ENCODE assay signal across 8 cellular contexts in genomic region chr7:23277359-23277989, GRCh38. TPM values are rescaled to one million over a fixed set of nuclear protein-coding genes. Genes with fewer than 3 reads are reported as not detected.
DNase-seq lines count a peak whose midpoint lies in the region; ATAC-seq and TF ChIP-seq lines count a peak whose summit lies in the region.

No MANE protein-coding gene starts in this region.

- in situ Hi-C loops in gastrocnemius medialis (cut with MboI; ENCODE audit: low sequenced_read_pairs in 4 of 4), result no loop called here

- peak; percentile 41 to 72 (median 67) for TF ChIP-seq CTCF in gastrocnemius medialis (IDR thresholded peaks at IDR 0.05 in 4 of 5, conservative IDR thresholded peaks at IDR 0.05 in 1 of 5)

- DNase-seq in activated CD8-positive, alpha-beta memory T cell treated with anti-CD3 and anti-CD28 coated beads, Interleukin-2, amount 10 ng/mL, durations not matched to agents 7 days and 5 days, result peak; percentile 49
- no peak for DNase-seq in activated CD8-positive, alpha-beta memory T cell treated with anti-CD3 and anti-CD28 coated beads for 24 hours
- peak; percentile 70 for DNase-seq in NCI-H460 (ENCODE audit: extremely low read depth, low read depth)
- peak; percentile 25 for DNase-seq in activated T-helper 2 cell treated with anti-CD3 and anti-CD28 coated beads, Interferon-gamma antibody, Interleukin-2, Interleukin-4, amounts not matched to agents 10 μg/mL and 5 μg/mL and 100 μg/mL, durations not matched to agents 14 hours and 24 hours and 36 hours (ENCODE audit: low spot score)
- no peak for DNase-seq in left ventricle myocardium superior
- no peak for DNase-seq in gastrocnemius medialis

- no peak overlapping the region for H3K4me3 Mint-ChIP-seq in activated CD8-positive, alpha-beta memory T cell treated with anti-CD3 and anti-CD28 coated beads, Interleukin-2, amount 10 ng/mL, durations not matched to agents 7 days and 5 days
- no peak overlapping the region for H3K4me3 Mint-ChIP-seq in activated T-helper 2 cell treated with anti-CD3 and anti-CD28 coated beads, Interferon-gamma antibody, Interleukin-2, Interleukin-4, amounts not matched to agents 10 μg/mL and 5 μg/mL and 100 μg/mL, durations not matched to agents 14 hours and 24 hours and 36 hours (ENCODE audit: low read depth)

- intact Hi-C loops in activated T-helper 2 cell treated with anti-CD3 and anti-CD28 coated beads, Interferon-gamma antibody, Interleukin-2, Interleukin-4, amounts not matched to agents 10 μg/mL and 5 μg/mL and 100 μg/mL, durations not matched to agents 14 hours and 24 hours and 36 hours (cut with micrococcal nuclease), result loop anchor here (1.0 to 5.0 kb wide), 4 partner anchors 69 to 255 kb away; partner anchors contain the start of gene TRA2A
- intact Hi-C loops in left ventricle myocardium superior (cut with micrococcal nuclease) (no loop called here), gastrocnemius medialis (cut with DNase I; ENCODE audit: low total_unique reads) (loop anchor here (10.0 kb wide), 1 partner anchor 437 kb away; the partner anchor contains the start of gene STK31)

- no peaks in the 10 kb centered on the region for H3K9me3 Mint-ChIP-seq in activated CD8-positive, alpha-beta memory T cell treated with anti-CD3 and anti-CD28 coated beads, Interleukin-2, amount 10 ng/mL, durations not matched to agents 7 days and 5 days (ENCODE audit: low read depth)
- H3K9me3 Mint-ChIP-seq in activated T-helper 2 cell treated with anti-CD3 and anti-CD28 coated beads, Interferon-gamma antibody, Interleukin-2, Interleukin-4, amounts not matched to agents 10 μg/mL and 5 μg/mL and 100 μg/mL, durations not matched to agents 14 hours and 24 hours and 36 hours, result no peaks in the 10 kb centered on the region

- no peak overlapping the region for H3K4me3 ChIP-seq in gastrocnemius medialis

- H3K27ac ChIP-seq in gastrocnemius medialis, result no peak overlapping the region

- peak; percentile 52 for ATAC-seq in activated CD8-positive, alpha-beta memory T cell treated with anti-CD3 and anti-CD28 coated beads, Interleukin-2, amount 10 ng/mL, durations not matched to agents 7 days and 5 days
- ATAC-seq in HG03280 (IDR thresholded peaks at IDR 0.05; ENCODE audit: unreplicated experiment) (peak; percentile 41), left ventricle myocardium superior (peak; percentile 44), gastrocnemius medialis (peak in 1 of 2 donors; percentile 28), GM18873 (IDR thresholded peaks at IDR 0.05; ENCODE audit: low FRiP score, unreplicated experiment) (no peak)

- H3K36me3 ChIP-seq in gastrocnemius medialis, result no peaks in the 10 kb centered on the region

- H3K27me3 Mint-ChIP-seq in activated CD8-positive, alpha-beta memory T cell treated with anti-CD3 and anti-CD28 coated beads, Interleukin-2, amount 10 ng/mL, durations not matched to agents 7 days and 5 days, result no peaks in the 10 kb centered on the region
- no peaks in the 10 kb centered on the region for H3K27me3 Mint-ChIP-seq in activated T-helper 2 cell treated with anti-CD3 and anti-CD28 coated beads, Interferon-gamma antibody, Interleukin-2, Interleukin-4, amounts not matched to agents 10 μg/mL and 5 μg/mL and 100 μg/mL, durations not matched to agents 14 hours and 24 hours and 36 hours (ENCODE audit: low read depth)

- CTCF ChIA-PET in activated CD8-positive, alpha-beta memory T cell treated with anti-CD3 and anti-CD28 coated beads, Interleukin-2, amount 10 ng/mL, durations not matched to agents 7 days and 5 days (lab: Charles Lee), result interaction anchor here (0.6 to 8.3 kb wide), 19 partner anchors 9 to 269 kb away, joined by 3 to 124 read pairs (median 4); partner anchors contain the start of gene IGF2BP3

- peaks cover 12% of the 10 kb centered on the region for H3K4me1 Mint-ChIP-seq in activated CD8-positive, alpha-beta memory T cell treated with anti-CD3 and anti-CD28 coated beads, Interleukin-2, amount 10 ng/mL, durations not matched to agents 7 days and 5 days
- peaks cover 17% of the 10 kb centered on the region for H3K4me1 Mint-ChIP-seq in activated T-helper 2 cell treated with anti-CD3 and anti-CD28 coated beads, Interferon-gamma antibody, Interleukin-2, Interleukin-4, amounts not matched to agents 10 μg/mL and 5 μg/mL and 100 μg/mL, durations not matched to agents 14 hours and 24 hours and 36 hours (ENCODE audit: low read depth)

- no peak for TF ChIP-seq POLR2A in gastrocnemius medialis (IDR thresholded peaks at IDR 0.05)

- no peaks in the 10 kb centered on the region for H3K36me3 Mint-ChIP-seq in activated CD8-positive, alpha-beta memory T cell treated with anti-CD3 and anti-CD28 coated beads, Interleukin-2, amount 10 ng/mL, durations not matched to agents 7 days and 5 days
- no peaks in the 10 kb centered on the region for H3K36me3 Mint-ChIP-seq in activated T-helper 2 cell treated with anti-CD3 and anti-CD28 coated beads, Interferon-gamma antibody, Interleukin-2, Interleukin-4, amounts not matched to agents 10 μg/mL and 5 μg/mL and 100 μg/mL, durations not matched to agents 14 hours and 24 hours and 36 hours (ENCODE audit: low read depth)

- no peaks in the 10 kb centered on the region for H3K27me3 ChIP-seq in gastrocnemius medialis

- H3K4me1 ChIP-seq in gastrocnemius medialis, result peaks cover 9 to 11% of the 10 kb centered on the region in 2 donors

- H3K9me3 ChIP-seq in gastrocnemius medialis, result no peaks in the 10 kb centered on the region

- peak overlapping the region; percentile 19 for H3K27ac Mint-ChIP-seq in activated CD8-positive, alpha-beta memory T cell treated with anti-CD3 and anti-CD28 coated beads, Interleukin-2, amount 10 ng/mL, durations not matched to agents 7 days and 5 days
- no peak overlapping the region for H3K27ac Mint-ChIP-seq in activated T-helper 2 cell treated with anti-CD3 and anti-CD28 coated beads, Interferon-gamma antibody, Interleukin-2, Interleukin-4, amounts not matched to agents 10 μg/mL and 5 μg/mL and 100 μg/mL, durations not matched to agents 14 hours and 24 hours and 36 hours

RNA-seq across cellular contexts. Expression of gene MALSU1, which starts 21.7 kb away (rescaled TPM):
- 10 to 100 TPM; 51.3 to 59.5 TPM for total RNA-seq in activated CD8-positive, alpha-beta memory T cell treated with anti-CD3 and anti-CD28 coated beads, Interleukin-2, amount 10 ng/mL, durations not matched to agents 7 days and 5 days
- total RNA-seq in NCI-H460 (2014; rRNA removed; shearing (Covaris generic)), result 100 and 108 TPM in 2 replicates
- polyA plus RNA-seq in NCI-H460 (2014; cell fraction: nucleus; rRNA removed), result 146 and 197 TPM in 2 replicates
- total RNA-seq in activated T-helper 2 cell treated with anti-CD3 and anti-CD28 coated beads, Interferon-gamma antibody, Interleukin-2, Interleukin-4, amounts not matched to agents 10 μg/mL and 5 μg/mL and 100 μg/mL, durations not matched to agents 14 hours and 24 hours and 36 hours, result 83.6 and 89.0 TPM in 2 replicates
- total RNA-seq in left ventricle myocardium superior (123 TPM), gastrocnemius medialis (100 to 1,000 TPM in 3 of 4 donors, 10 to 100 TPM in 1; 83.8 to 112 (median 109) TPM)

RNA-seq across cellular contexts. Expression of gene GPNMB, which starts 30.9 kb away (rescaled TPM):
- total RNA-seq in activated CD8-positive, alpha-beta memory T cell treated with anti-CD3 and anti-CD28 coated beads, Interleukin-2, amount 10 ng/mL, durations not matched to agents 7 days and 5 days, result under 1 TPM; 0.41 to 0.82 TPM
- total RNA-seq in NCI-H460 (2014; rRNA removed; shearing (Covaris generic)), result 1.4 and 2.7 TPM in 2 replicates
- polyA plus RNA-seq in NCI-H460 (2014; cell fraction: nucleus; rRNA removed), result 1.5 and 3.9 TPM in 2 replicates
- 0.59 and 1.4 TPM in 2 replicates for total RNA-seq in activated T-helper 2 cell treated with anti-CD3 and anti-CD28 coated beads, Interferon-gamma antibody, Interleukin-2, Interleukin-4, amounts not matched to agents 10 μg/mL and 5 μg/mL and 100 μg/mL, durations not matched to agents 14 hours and 24 hours and 36 hours
- 339 TPM for total RNA-seq in left ventricle myocardium superior
- 10 to 100 TPM; 14.7 to 32.1 (median 17.3) TPM for total RNA-seq in gastrocnemius medialis

Comparison
In these comparisons a context has a peak if more than half of its experiments do, and no peak if none do; other contexts are left out.
1. DNase-seq: peak in activated CD8-positive, alpha-beta memory T cell treated with anti-CD3 and anti-CD28 coated beads, Interleukin-2, amount 10 ng/mL, durations not matched to agents 7 days and 5 days (single experiment), NCI-H460 (single experiment) and activated T-helper 2 cell treated with anti-CD3 and anti-CD28 coated beads, Interferon-gamma antibody, Interleukin-2, Interleukin-4, amounts not matched to agents 10 μg/mL and 5 μg/mL and 100 μg/mL, durations not matched to agents 14 hours and 24 hours and 36 hours (single experiment); none in activated CD8-positive, alpha-beta memory T cell treated with anti-CD3 and anti-CD28 coated beads for 24 hours (single experiment), left ventricle myocardium superior (single experiment) and gastrocnemius medialis (0 of 2).
2. RNA of gene GPNMB, which starts 30.9 kb away (total RNA-seq): 339 TPM in left ventricle myocardium superior (single experiment); 14.7 to 32.1 TPM in gastrocnemius medialis, 1.4 to 2.7 TPM in NCI-H460, 0.41 to 0.82 TPM in activated CD8-positive, alpha-beta memory T cell treated with anti-CD3 and anti-CD28 coated beads, Interleukin-2, amount 10 ng/mL, durations not matched to agents 7 days and 5 days and 0.59 to 1.4 TPM in activated T-helper 2 cell treated with anti-CD3 and anti-CD28 coated beads, Interferon-gamma antibody, Interleukin-2, Interleukin-4, amounts not matched to agents 10 μg/mL and 5 μg/mL and 100 μg/mL, durations not matched to agents 14 hours and 24 hours and 36 hours; every median in the first group is over 10 times any median in the second.